ENCODE assay signal across 27 cellular contexts in genomic region chr5:7398596-7399260, GRCh38. TPM values are rescaled to one million over a fixed set of nuclear protein-coding genes. Genes with fewer than 3 reads are reported as not detected.
DNase-seq lines count a peak whose midpoint lies in the region; ATAC-seq and TF ChIP-seq lines count a peak whose summit lies in the region.
"Had no signal": no experiment of that assay in that cellular context is flagged by ENCODE, and none has a peak within 500 bp of the region (broad histone marks: within the 10 kb centered on the region; RNA-seq: fewer than 3 reads in every experiment).

No MANE protein-coding gene starts in this region.

- H3K36me3 ChIP-seq in HUES64 (ENCODE audit: insufficient read depth, low read length): no peaks in the 10 kb centered on the region
- no peaks in the 10 kb centered on the region for H3K36me3 ChIP-seq in GM23248 (ENCODE audit: low read depth)
- H3K36me3 ChIP-seq: esophagus squamous epithelium, left lung, thyroid gland had no signal

- peaks cover 8% of the 10 kb centered on the region for H3K9me3 Mint-ChIP-seq in glutamatergic neuron (ENCODE audit: unreplicated experiment)
- H3K9me3 Mint-ChIP-seq: activated T-helper 1 cell treated with anti-CD3 and anti-CD28 coated beads, Interleukin-12 subunit alpha, Interleukin-12 subunit beta, Interleukin-2, Interleukin-4 antibody, amounts not matched to agents 30 ng/mL and 10 ng/mL and 1 ng/mL, durations not matched to agents 14 hours and 24 hours and 36 hours; CD8-positive, alpha-beta T cell; central memory CD8-positive, alpha-beta T cell; mesothelial cell of epicardium; natural killer cell had no signal

- H3K4me1 ChIP-seq in HUES64 (ENCODE audit: insufficient read depth, low read length) (peaks cover 38% of the 10 kb centered on the region), GM23248 (ENCODE audit: insufficient read depth) (no peaks in the 10 kb centered on the region)

- DNase-seq in NCI-H345 treated with DMSO at 0.1 percent for 48 hours (lab: John Stamatoyannopoulos, UW; ENCODE audit: unreplicated experiment): peak; percentile 63
- DNase-seq in glutamatergic neuron: no peak
- no peak for DNase-seq in stimulated activated CD4-positive, alpha-beta T cell treated with anti-CD3 and anti-CD28 coated beads, Interleukin-4, amount 100 ng/mL, for 1 hour
- DNase-seq in GM23248: no peak
- DNase-seq: activated CD4-positive, alpha-beta T cell treated with anti-CD3 and anti-CD28 coated beads for 4 hours; aorta; CD8-positive, alpha-beta T cell; effector CD4-positive, alpha-beta T cell; esophagus squamous epithelium; left lung; natural killer cell; NCI-H1694 treated with DMSO at 0.1 percent for 48 hours; posterior cingulate gyrus; stimulated activated naive B cell treated with anti-CD40 and anti-IgM and Interleukin-4, amounts not matched to agents 10 μg/mL and 1 μg/mL and 100 μg/mL, for 72 hours; SW 1271; thyroid gland had no signal

- H3K9me3 ChIP-seq in HUES64 (ENCODE audit: insufficient read depth, low read depth, low read length) (no peaks in the 10 kb centered on the region), GM23248 (ENCODE audit: low read depth) (no peaks in the 10 kb centered on the region)
- H3K9me3 ChIP-seq: esophagus squamous epithelium, left lung, thyroid gland had no signal

- H3K36me3 Mint-ChIP-seq in glutamatergic neuron (ENCODE audit: unreplicated experiment): no peaks in the 10 kb centered on the region
- H3K36me3 Mint-ChIP-seq: activated naive CD4-positive, alpha-beta T cell treated with anti-CD3 and anti-CD28 coated beads, Interleukin-2, amount 50 U/mL, for 24 hours; CD8-positive, alpha-beta T cell; mesothelial cell of epicardium; natural killer cell; stimulated activated naive B cell treated with anti-CD40 and anti-IgM and Interleukin-4, amounts not matched to agents 10 μg/mL and 1 μg/mL and 100 μg/mL, for 72 hours had no signal

- in situ Hi-C loops in GM23248 (cut with MboI): loop anchor here (25.0 kb wide), 1 partner anchor 136 kb away; no protein-coding TSS in a partner anchor

- TF ChIP-seq CTCF in glutamatergic neuron (IDR thresholded peaks at IDR 0.05; ENCODE audit: partially characterized antibody, unreplicated experiment): no peak

- H3K27ac ChIP-seq in HUES64 (ENCODE audit: low read depth, low read length): no peak overlapping the region; the same call in 1 of the 2 replicates
- peak overlapping the region; percentile 17 for H3K27ac ChIP-seq in temporal lobe (ENCODE audit: low read depth, low read length)
- H3K27ac ChIP-seq in GM23248: no peak overlapping the region
- H3K27ac ChIP-seq: esophagus squamous epithelium, HL-60, left lung, thyroid gland had no signal

- ATAC-seq in HG03565 (IDR thresholded peaks at IDR 0.05; ENCODE audit: unreplicated experiment): no peak
- ATAC-seq: CD8-positive, alpha-beta T cell; left lung; natural killer cell; stimulated activated naive B cell treated with anti-CD40 and anti-IgM and Interleukin-4, amounts not matched to agents 10 μg/mL and 1 μg/mL and 100 μg/mL, for 72 hours had no signal

- peaks cover 46% of the 10 kb centered on the region; the same call in 1 of the 2 replicates for H3K27me3 ChIP-seq in HUES64 (ENCODE audit: insufficient read depth, low read length)
- H3K27me3 ChIP-seq in GM23248 (replicated peaks; ENCODE audit: insufficient read depth): peaks cover 21% of the 10 kb centered on the region

- H3K4me1 Mint-ChIP-seq in glutamatergic neuron (ENCODE audit: low read depth, unreplicated experiment): peaks cover 3% of the 10 kb centered on the region
- H3K4me1 Mint-ChIP-seq: central memory CD8-positive, alpha-beta T cell; natural killer cell; stimulated activated naive B cell treated with anti-CD40 and anti-IgM and Interleukin-4, amounts not matched to agents 10 μg/mL and 1 μg/mL and 100 μg/mL, for 72 hours had no signal

- no peaks in the 10 kb centered on the region for H4K20me1 ChIP-seq in GM23248 (ENCODE audit: insufficient read depth)

- no peaks in the 10 kb centered on the region for H3K79me2 ChIP-seq in GM23248 (ENCODE audit: insufficient read depth)

- H2AFZ ChIP-seq in GM23248: no peak overlapping the region

- no peaks in the 10 kb centered on the region for H3K9me2 ChIP-seq in GM23248 (ENCODE audit: insufficient read depth)

- H3K4me2 ChIP-seq in GM23248 (ENCODE audit: unreplicated experiment): no peak overlapping the region

- no peak overlapping the region for H3K27ac Mint-ChIP-seq in glutamatergic neuron (ENCODE audit: unreplicated experiment)
- H3K27ac Mint-ChIP-seq: activated naive CD4-positive, alpha-beta T cell treated with anti-CD3 and anti-CD28 coated beads, Interleukin-2, amount 50 U/mL, for 24 hours; activated T-helper 1 cell treated with anti-CD3 and anti-CD28 coated beads, Interleukin-12 subunit alpha, Interleukin-12 subunit beta, Interleukin-2, Interleukin-4 antibody, amounts not matched to agents 30 ng/mL and 10 ng/mL and 1 ng/mL, durations not matched to agents 14 hours and 24 hours and 36 hours; CD8-positive, alpha-beta T cell; mesothelial cell of epicardium; natural killer cell; stimulated activated naive B cell treated with anti-CD40 and anti-IgM and Interleukin-4, amounts not matched to agents 10 μg/mL and 1 μg/mL and 100 μg/mL, for 72 hours had no signal

- 0 out of 2 replicates have a peak overlapping the region, but pooled peaks have one; percentile 15 for H3K9ac ChIP-seq in HUES64 (ENCODE audit: low read depth, low read length)
- H3K9ac ChIP-seq in GM23248: no peak overlapping the region

- H3F3A ChIP-seq in GM23248 (ENCODE audit: insufficient read depth): no peaks in the 10 kb centered on the region

- 56% methylated on average over 6 of the region's 6 CpGs for WGBS in HUES64
- 72 to 74% methylated on average over 6 of the region's 6 CpGs for WGBS in GM23248 (ENCODE audit: low coverage in 1 of 2, low lambda C conversion rate in 2 of 2, missing lambda C conversion rate in 2 of 2), 2 experiments

- H3K4me3 Mint-ChIP-seq in glutamatergic neuron (ENCODE audit: unreplicated experiment): peak overlapping the region; percentile 9
- H3K4me3 Mint-ChIP-seq: activated naive CD4-positive, alpha-beta T cell treated with anti-CD3 and anti-CD28 coated beads, Interleukin-2, amount 50 U/mL, for 24 hours; activated T-helper 1 cell treated with anti-CD3 and anti-CD28 coated beads, Interleukin-12 subunit alpha, Interleukin-12 subunit beta, Interleukin-2, Interleukin-4 antibody, amounts not matched to agents 30 ng/mL and 10 ng/mL and 1 ng/mL, durations not matched to agents 14 hours and 24 hours and 36 hours; CD8-positive, alpha-beta T cell; central memory CD8-positive, alpha-beta T cell; mesothelial cell of epicardium; natural killer cell; stimulated activated naive B cell treated with anti-CD40 and anti-IgM and Interleukin-4, amounts not matched to agents 10 μg/mL and 1 μg/mL and 100 μg/mL, for 72 hours had no signal

- H3K4me3 ChIP-seq in HUES64 (ENCODE audit: low read length): peak overlapping the region; percentile 72
- no peak overlapping the region for H3K4me3 ChIP-seq in GM23248
- H3K4me3 ChIP-seq: esophagus squamous epithelium, left lung, thyroid gland had no signal

- H3K27me3 Mint-ChIP-seq in glutamatergic neuron (ENCODE audit: unreplicated experiment): peaks cover 8% of the 10 kb centered on the region

RNA-seq across cellular contexts. Expression of gene ADCY2, which starts 2.8 kb away (rescaled TPM):
- polyA plus RNA-seq in HUES64 (2013, experiment 1 of 2): 41.4 TPM
- 43.0 TPM for polyA plus RNA-seq in HUES64 (2013, experiment 2 of 2)
- total RNA-seq in glutamatergic neuron (ENCODE audit: unreplicated experiment) (3.8 TPM), temporal lobe (30.2 TPM)
- total RNA-seq in GM23248 (2014; rRNA removed; shearing (Covaris generic)): not detected in 2 replicates
- 0.11 TPM in 1 of 2 replicates, not detected in the other for polyA plus RNA-seq in GM23248 (2016; fragmentation: Nextera tagmentation; extraction: Ambion mirVana)
- total RNA-seq: activated T-helper 1 cell treated with anti-CD3 and anti-CD28 coated beads, Interleukin-12 subunit alpha, Interleukin-12 subunit beta, Interleukin-2, Interleukin-4 antibody, amounts not matched to agents 30 ng/mL and 10 ng/mL and 1 ng/mL, durations not matched to agents 14 hours and 24 hours and 36 hours; CD8-positive, alpha-beta T cell; glomerular endothelial cell; MCF 10A; natural killer cell; NCI-H460 had no signal
